18 cellular contexts compared by ENCODE assay signal in genomic region chr1:84581648-84582047, GRCh38. TPM values are rescaled to one million over a fixed set of nuclear protein-coding genes. Genes with fewer than 3 reads are reported as not detected.
DNase-seq lines count a peak whose midpoint lies in the region; ATAC-seq, FAIRE-seq and TF ChIP-seq lines count a peak whose summit lies in the region.
"Had no signal": no experiment of that assay in that cellular context is flagged by ENCODE, and none has a peak within 500 bp of the region (broad histone marks: within the 10 kb centered on the region; RNA-seq: fewer than 3 reads in every experiment).

No MANE protein-coding gene starts in this region.

- intact Hi-C loops in K562 (cut with micrococcal nuclease) = no loop called here
- intact Hi-C loops in activated CD4-positive, alpha-beta memory T cell treated with anti-CD3 and anti-CD28 coated beads for 36 hours (cut with micrococcal nuclease) = no loop called here

- BruUV-seq in K562 (replicated peaks; lab: Mats Ljungman, UMichigan) = no TSS peak

- H3K9me3 Mint-ChIP-seq in nephron progenitor cell = peaks cover 20% of the 10 kb centered on the region
- H3K9me3 Mint-ChIP-seq in activated CD4-positive, alpha-beta memory T cell treated with anti-CD3 and anti-CD28 coated beads for 36 hours = no peaks in the 10 kb centered on the region
- H3K9me3 Mint-ChIP-seq: CD4-positive, alpha-beta memory T cell had no signal

- CTCF ChIA-PET in K562 (lab: Yijun Ruan, JAX; ENCODE audit: low intra/inter-chr PET ratio) = no interaction called here
- CTCF ChIA-PET in activated CD4-positive, alpha-beta memory T cell treated with anti-CD3 and anti-CD28 coated beads for 36 hours (lab: Charles Lee) = no interaction called here

- H3K18ac ChIP-seq in trophoblast cell (ENCODE audit: low read length) = no peak overlapping the region

- no peak for TF ChIP-seq EP300 in K562 (IDR thresholded peaks at IDR 0.05; ENCODE audit: low read length)

- H3K79me2 ChIP-seq in Karpas-422 (ENCODE audit: low read length) (no peaks in the 10 kb centered on the region), K562 (ENCODE audit: control insufficient read depth, insufficient read depth, low read length) (no peaks in the 10 kb centered on the region), trophoblast cell (ENCODE audit: control insufficient read depth, insufficient read depth, low read length, poor library complexity) (peaks cover 2% of the 10 kb centered on the region)

- no peak overlapping the region for H3K4me3 ChIP-seq in Karpas-422 (ENCODE audit: low read length)
- H3K4me3 ChIP-seq in K562 = no peak overlapping the region
- H3K4me3 ChIP-seq in trophoblast cell (ENCODE audit: low read depth, low read length) = no peak overlapping the region
- H3K4me3 ChIP-seq: BLaER1 had no signal

- H3K9me3 ChIP-seq in Karpas-422 (ENCODE audit: low read length) (no peaks in the 10 kb centered on the region), K562 (replicated peaks; ENCODE audit: control insufficient read depth, insufficient read depth, low read depth, low read length) (no peaks in the 10 kb centered on the region), trophoblast cell (ENCODE audit: insufficient read depth, low read depth, low read length) (peaks cover 2% of the 10 kb centered on the region)

- no peak overlapping the region for H2BK5ac ChIP-seq in trophoblast cell (ENCODE audit: low read depth, low read length, poor library complexity)

- H4K8ac ChIP-seq in trophoblast cell (ENCODE audit: low read depth, low read length) = no peak overlapping the region

- no peak overlapping the region for H3K27ac Mint-ChIP-seq in nephron progenitor cell
- no peak overlapping the region for H3K27ac Mint-ChIP-seq in activated CD4-positive, alpha-beta memory T cell treated with anti-CD3 and anti-CD28 coated beads for 36 hours
- H3K27ac Mint-ChIP-seq: CD4-positive, alpha-beta memory T cell had no signal

- no peak overlapping the region for H3K4ac ChIP-seq in trophoblast cell (ENCODE audit: low read depth, low read length)

- 16% methylated on average over 3 of the region's 3 CpGs for WGBS in K562 (ENCODE audit: insufficient coverage, low coverage, missing lambda C conversion rate)
- WGBS in trophoblast cell (ENCODE audit: extremely low coverage, insufficient coverage, insufficient read length) = no CpG with 5 or more reads among the region's 3 CpGs

- TF ChIP-seq RAD21 in K562 (CRISPR knock-in tag; conservative IDR thresholded peaks at IDR 0.05 in 1 of 2, IDR thresholded peaks at IDR 0.05 in 1 of 2) = no peak

- H3K4me2 ChIP-seq in Karpas-422 (ENCODE audit: low read depth, low read length, poor library complexity, severe bottlenecking) = no peak overlapping the region
- no peak overlapping the region for H3K4me2 ChIP-seq in K562 (ENCODE audit: insufficient read depth, low read length)
- no peak overlapping the region for H3K4me2 ChIP-seq in trophoblast cell (ENCODE audit: low read length)
- H3K4me2 ChIP-seq: BLaER1 had no signal

- H4K12ac ChIP-seq in trophoblast cell (ENCODE audit: low read depth, low read length) = no peak overlapping the region

- peak overlapping the region; percentile 7 for H3K23ac ChIP-seq in trophoblast cell (ENCODE audit: low read length)

- H3K9ac ChIP-seq in Karpas-422 (ENCODE audit: low read length) (no peak overlapping the region), K562 (ENCODE audit: insufficient read depth in 1 of 2, low read depth in 2 of 2, low read length in 2 of 2) (no peak overlapping the region), trophoblast cell (ENCODE audit: low read length) (no peak overlapping the region)
- H3K9ac ChIP-seq: BLaER1 had no signal

- H3K27me3 Mint-ChIP-seq in nephron progenitor cell (ENCODE audit: low read depth, poor library complexity) = peaks cover 5% of the 10 kb centered on the region
- H3K27me3 Mint-ChIP-seq in activated CD4-positive, alpha-beta memory T cell treated with anti-CD3 and anti-CD28 coated beads for 36 hours = peaks cover 4% of the 10 kb centered on the region
- H3K27me3 Mint-ChIP-seq: IgD-negative memory B cell had no signal

- ATAC-seq in K562 (peak; percentile 7; the same call in 2 of the 3 replicates), GM18505 (IDR thresholded peaks at IDR 0.05; ENCODE audit: unreplicated experiment) (no peak)

- TF ChIP-seq POLR2A in K562 (conservative IDR thresholded peaks at IDR 0.05) (no peak), GM18505 (IDR thresholded peaks at IDR 0.05; ENCODE audit: borderline replicate concordance, extremely low read depth, insufficient read depth, insufficient read length) (no peak)

- TF ChIP-seq CTCF in K562 (IDR thresholded peaks at IDR 0.05 in 2 of 3, conservative IDR thresholded peaks at IDR 0.05 in 1 of 3; ENCODE audit: insufficient read depth in 2 of 3, low read depth in 1 of 3, low read length in 3 of 3) (no peak), nephron progenitor cell (IDR thresholded peaks at IDR 0.05) (no peak)

- H2BK120ac ChIP-seq in trophoblast cell (ENCODE audit: insufficient read depth, low read length, poor library complexity) = no peak overlapping the region

- no peaks in the 10 kb centered on the region for H3K36me3 Mint-ChIP-seq in nephron progenitor cell (ENCODE audit: low read depth)
- no peaks in the 10 kb centered on the region for H3K36me3 Mint-ChIP-seq in activated CD4-positive, alpha-beta memory T cell treated with anti-CD3 and anti-CD28 coated beads for 36 hours
- H3K36me3 Mint-ChIP-seq: CD4-positive, alpha-beta memory T cell had no signal

- no peak overlapping the region for H3K14ac ChIP-seq in trophoblast cell (ENCODE audit: low read length)

- DNase-seq in Karpas-422 (peak; percentile 25), NCI-H82 treated with DMSO at 0.1 percent for 48 hours (lab: John Stamatoyannopoulos, UW; ENCODE audit: unreplicated experiment) (peak; percentile 33), K562 (ENCODE audit: extremely low read depth in 1 of 4, low spot score in 3 of 4) (peak in 2 of 4 experiments; percentile 22 to 27), trophoblast cell (no peak), nephron progenitor cell (no peak)
- DNase-seq in activated CD4-positive, alpha-beta memory T cell treated with anti-CD3 and anti-CD28 coated beads for 36 hours = no peak
- DNase-seq: 8988T; CD4-positive, alpha-beta memory T cell; DMS153; DMS79; GDM1; HCEC 1CT had no signal

- peaks cover 5% of the 10 kb centered on the region for H3K79me1 ChIP-seq in trophoblast cell (ENCODE audit: low read length)

- POLR2A ChIA-PET in K562 (lab: Yijun Ruan, JAX) = interaction anchor here (2.0 kb wide), 1 partner anchor 8 kb away, joined by 13 read pairs; the partner anchor contains the start of gene CTBS
- POLR2A ChIA-PET in activated CD4-positive, alpha-beta memory T cell treated with anti-CD3 and anti-CD28 coated beads for 36 hours (lab: Charles Lee) = no interaction called here

- H3K27me3 ChIP-seq in Karpas-422 (ENCODE audit: low read length) (no peaks in the 10 kb centered on the region), K562 (ENCODE audit: control insufficient read depth in 2 of 2, insufficient read depth in 2 of 2, low read length in 2 of 2) (no peaks in the 10 kb centered on the region), trophoblast cell (ENCODE audit: insufficient read depth, low read length) (no peaks in the 10 kb centered on the region)
- H3K27me3 ChIP-seq: BLaER1 had no signal

- no peaks in the 10 kb centered on the region for H3K9me2 ChIP-seq in Karpas-422 (replicated peaks; ENCODE audit: insufficient read depth, low read length)

- peaks cover 17% of the 10 kb centered on the region for H3K4me1 ChIP-seq in Karpas-422 (ENCODE audit: low read length)
- H3K4me1 ChIP-seq in K562 (replicated peaks in 1 of 2; ENCODE audit: control insufficient read depth in 2 of 2, insufficient read depth in 2 of 2, low read length in 2 of 2) = peaks cover 0 to 21% of the 10 kb centered on the region in 2 experiments; a peak in 3 of 5 replicates
- peaks cover 7 to 14% of the 10 kb centered on the region in 2 experiments for H3K4me1 ChIP-seq in trophoblast cell (ENCODE audit: control insufficient read depth in 1 of 2, insufficient read depth in 2 of 2, low read length in 2 of 2)

- no peak overlapping the region for H4K91ac ChIP-seq in trophoblast cell (ENCODE audit: low read depth, low read length)

- H3K36me3 ChIP-seq in Karpas-422 (ENCODE audit: insufficient read depth, low read length) (no peaks in the 10 kb centered on the region), K562 (ENCODE audit: control insufficient read depth, insufficient read depth, low read length) (no peaks in the 10 kb centered on the region), trophoblast cell (ENCODE audit: control insufficient read depth in 1 of 2, insufficient read depth in 2 of 2, low read length in 2 of 2) (no peaks in the 10 kb centered on the region)
- H3K36me3 ChIP-seq: BLaER1 had no signal

- in situ Hi-C loops in K562 (cut with MboI) = no loop called here

- no peak overlapping the region for H2AFZ ChIP-seq in Karpas-422 (ENCODE audit: low read length)
- H2AFZ ChIP-seq in K562 (ENCODE audit: low read depth, low read length) = no peak overlapping the region
- no peak overlapping the region for H2AFZ ChIP-seq in trophoblast cell (ENCODE audit: insufficient read depth, low read length, poor library complexity)

- no peak overlapping the region for H2AK5ac ChIP-seq in trophoblast cell (ENCODE audit: low read length)

- H3K27ac ChIP-seq in Karpas-422 (ENCODE audit: low read length) (no peak overlapping the region), K562 (ENCODE audit: extremely low read depth, low read depth, low read length) (no peak overlapping the region), trophoblast cell (ENCODE audit: low read depth, low read length) (no peak overlapping the region)
- H3K27ac ChIP-seq: BLaER1 had no signal

- no peaks in the 10 kb centered on the region for H3K9me1 ChIP-seq in K562 (ENCODE audit: control insufficient read depth, insufficient read depth, low read length)

- H4K20me1 ChIP-seq in Karpas-422 (ENCODE audit: insufficient read depth, low read depth, low read length) (no peaks in the 10 kb centered on the region), K562 (replicated peaks; ENCODE audit: control insufficient read depth, insufficient read depth, low read length) (no peaks in the 10 kb centered on the region)
- H4K20me1 ChIP-seq: BLaER1 had no signal

- H3K4me3 Mint-ChIP-seq in nephron progenitor cell = no peak overlapping the region
- no peak overlapping the region for H3K4me3 Mint-ChIP-seq in activated CD4-positive, alpha-beta memory T cell treated with anti-CD3 and anti-CD28 coated beads for 36 hours
- H3K4me3 Mint-ChIP-seq: CD14-positive monocyte; CD4-positive, alpha-beta memory T cell; IgD-negative memory B cell had no signal

- no peak overlapping the region for H2BK12ac ChIP-seq in trophoblast cell (ENCODE audit: low read length)

- no peak for FAIRE-seq in K562 (lab: Jason Lieb, UNC)
- FAIRE-seq: GM12892, HepG2 had no signal

- H3K4me1 Mint-ChIP-seq in nephron progenitor cell = peaks cover 13% of the 10 kb centered on the region
- no peaks in the 10 kb centered on the region for H3K4me1 Mint-ChIP-seq in activated CD4-positive, alpha-beta memory T cell treated with anti-CD3 and anti-CD28 coated beads for 36 hours (ENCODE audit: low read depth)
- H3K4me1 Mint-ChIP-seq: CD14-positive monocyte; CD4-positive, alpha-beta memory T cell had no signal

RNA-seq across cellular contexts. Expression of gene CTBS, which starts 7.4 kb away (rescaled TPM):
- 5.7 and 19.2 TPM in 2 replicates for total RNA-seq in Karpas-422 (2014; rRNA removed; shearing (Covaris generic); ENCODE audit: low replicate concordance)
- 13.7 and 21.8 TPM in 2 replicates for total RNA-seq in K562 (2011; cell fraction: chromatin; rRNA removed; ENCODE audit: low replicate concordance)
- 8.5 and 9.9 TPM in 2 replicates for total RNA-seq in K562 (2011; cell fraction: nucleolus; rRNA removed)
- total RNA-seq in K562 (2011; cell fraction: nucleoplasm; rRNA removed) = 13.1 and 19.8 TPM in 2 replicates
- total RNA-seq in K562 (2014; rRNA removed) = 5.8 and 6.5 TPM in 2 replicates
- total RNA-seq in K562 (2014; rRNA removed; fragmentation: Illumina TruSeq; extraction: Trizol) = 9.9 and 10.6 TPM in 2 replicates
- 6.9 and 7.2 TPM in 2 replicates for total RNA-seq in K562 (2015; rRNA removed; fragmentation: Illumina TruSeq; extraction: Trizol)
- total RNA-seq in K562 (2021) = 10.3 and 12.2 TPM in 2 replicates
- 19.8 and 20.0 TPM in 2 replicates for polyA plus RNA-seq in K562 (2011; rRNA removed)
- polyA plus RNA-seq in K562 (2011; cell fraction: cytosol; rRNA removed) = 4.7 and 11.9 TPM in 2 replicates
- polyA plus RNA-seq in K562 (2011; cell fraction: nucleus; rRNA removed) = 4.7 and 6.4 TPM in 2 replicates
- 8.7 and 23.3 TPM in 2 replicates for polyA plus RNA-seq in K562 (2012)
- 10.6 and 11.5 TPM in 2 replicates for polyA plus RNA-seq in K562 (2014; fragmentation: Illumina TruSeq; extraction: Trizol)
- 1 to 10 TPM; 3.0 to 4.7 TPM for polyA plus RNA-seq in K562 (2014; fragmentation: Nextera tagmentation; extraction: Ambion mirVana)
- polyA plus RNA-seq in K562 (2014; rRNA removed) = 8.6 and 10.1 TPM in 2 replicates
- 15.5 and 19.3 TPM in 2 replicates for polyA minus RNA-seq in K562 (2011; rRNA and poly(A)+ RNA removed)
- polyA minus RNA-seq in K562 (2011; cell fraction: cytosol; rRNA and poly(A)+ RNA removed) = 5.9 and 8.3 TPM in 2 replicates
- 9.8 and 16.2 TPM in 2 replicates for polyA minus RNA-seq in K562 (2011; cell fraction: nucleus; rRNA and poly(A)+ RNA removed)
- polyA plus RNA-seq in trophoblast cell (2013) = 10.7 and 11.1 TPM in 2 replicates
- 10 to 100 TPM; 22.9 to 24.2 TPM for total RNA-seq in activated CD4-positive, alpha-beta memory T cell treated with anti-CD3 and anti-CD28 coated beads for 36 hours

Comparison
In these comparisons a context has a peak if more than half of its experiments do, and no peak if none do; other contexts are left out.
1. DNase-seq: peak in Karpas-422 (single experiment) and NCI-H82 treated with DMSO at 0.1 percent for 48 hours (single experiment); none in trophoblast cell (0 of 2), nephron progenitor cell (single experiment) and activated CD4-positive, alpha-beta memory T cell treated with anti-CD3 and anti-CD28 coated beads for 36 hours (single experiment).